Comparison of ENCODE assay signal across 8 cellular contexts in the genomic region with DNA sequence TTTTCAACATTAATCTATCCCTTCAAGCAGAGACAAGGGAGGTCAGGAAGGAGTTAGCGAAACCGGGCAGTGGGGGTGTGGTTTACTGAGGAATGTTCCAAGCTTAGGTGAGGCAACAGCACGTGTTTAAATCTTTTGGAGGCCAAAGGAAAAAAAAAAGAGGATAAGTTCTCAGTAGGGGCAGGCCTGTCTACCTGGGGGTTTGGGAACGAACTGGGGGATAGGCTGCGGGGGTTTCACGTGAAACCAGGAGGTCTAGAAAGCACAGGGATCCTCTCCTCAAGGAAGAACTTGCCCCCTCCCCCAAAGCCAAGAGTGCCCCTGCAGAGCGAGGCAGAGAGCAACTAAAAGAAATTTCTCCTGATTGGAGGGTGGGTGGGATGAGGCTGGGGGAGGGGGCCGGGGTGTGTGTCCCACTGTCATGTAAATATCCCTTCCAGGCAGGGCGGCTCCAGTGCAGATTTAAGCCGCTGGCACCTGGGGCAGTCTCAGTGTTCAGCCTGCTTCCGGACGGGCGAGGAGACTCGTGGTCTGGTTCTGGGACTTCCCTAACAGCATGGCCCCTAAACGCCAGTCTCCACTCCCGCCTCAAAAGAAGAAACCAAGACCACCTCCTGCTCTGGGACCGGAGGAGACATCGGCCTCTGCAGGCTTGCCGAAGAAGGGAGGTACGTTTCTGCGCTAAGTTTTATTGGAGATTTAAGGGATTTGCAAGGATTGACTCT. TPM values are rescaled to one million over a fixed set of nuclear protein-coding genes. Genes with fewer than 3 reads are reported as not detected.
DNase-seq lines count a peak whose midpoint lies in the region; ATAC-seq, FAIRE-seq and TF ChIP-seq lines count a peak whose summit lies in the region.

No MANE protein-coding gene starts in this region.

- H3K4me1 ChIP-seq in endothelial cell of umbilical vein (ENCODE audit: control insufficient read depth, extremely low read depth, insufficient read depth, low read length) (peaks cover 11% of the 10 kb centered on the region), mucosa of stomach (ENCODE audit: control insufficient read depth, insufficient read depth, low read length) (peaks cover 37% of the 10 kb centered on the region), upper lobe of left lung (peaks cover 38 to 60% (median 50%) of the 10 kb centered on the region in 4 donors)

- H3K9me3 ChIP-seq in endothelial cell of umbilical vein (replicated peaks; ENCODE audit: control insufficient read depth, insufficient read depth, low read length), result no peaks in the 10 kb centered on the region
- no peaks in the 10 kb centered on the region for H3K9me3 ChIP-seq in mucosa of stomach (ENCODE audit: control insufficient read depth, low read length)
- H3K9me3 ChIP-seq in upper lobe of left lung, result no peaks in the 10 kb centered on the region

- no peaks in the 10 kb centered on the region for H3K9me3 Mint-ChIP-seq in T-cell

- DNase-seq in ELR (ENCODE audit: low read depth) (peak; percentile 60), T-cell (peak in 1 of 34 experiments; percentile 10), endothelial cell of umbilical vein (ENCODE audit: low read depth, low spot score) (peak; percentile 16), upper lobe of left lung (peak in 1 of 2 donors; percentile 78), DMS114 treated with DMSO at 0.1 percent for 48 hours (lab: John Stamatoyannopoulos, UW; ENCODE audit: unreplicated experiment) (no peak), NCI-H748 (lab: John Stamatoyannopoulos, UW; ENCODE audit: unreplicated experiment) (no peak)

- peak; percentile 86 for FAIRE-seq in endothelial cell of umbilical vein (lab: Jason Lieb, UNC)

- peaks cover 10% of the 10 kb centered on the region for H3K79me2 ChIP-seq in endothelial cell of umbilical vein (ENCODE audit: control insufficient read depth, insufficient read depth, low read length)

- H3K4me1 Mint-ChIP-seq in T-cell, result peaks cover 48 to 57% (median 52%) of the 10 kb centered on the region in 3 donors

- H3K9ac ChIP-seq in endothelial cell of umbilical vein (replicated peaks; ENCODE audit: extremely low read depth, insufficient read depth, low read length), result peak overlapping the region; percentile 92
- peak overlapping the region; percentile 97 for H3K9ac ChIP-seq in mucosa of stomach (ENCODE audit: low read length)

- H3K27me3 ChIP-seq in endothelial cell of umbilical vein (ENCODE audit: control insufficient read depth in 2 of 2, insufficient read depth in 2 of 2, low read length in 2 of 2) (no peaks in the 10 kb centered on the region), mucosa of stomach (ENCODE audit: control insufficient read depth, insufficient read depth, low read length) (no peaks in the 10 kb centered on the region), upper lobe of left lung (no peaks in the 10 kb centered on the region)

- POLR2A ChIA-PET in T-cell (lab: Charles Lee), result interaction anchor here in 1 of 2 donors (0.6 kb wide), 1 partner anchor 12 kb away, joined by 3 read pairs; no protein-coding TSS in a partner anchor
- POLR2A ChIA-PET in endothelial cell of umbilical vein (lab: Charles Lee), result interaction anchor here (0.6 to 0.9 kb wide), 2 partner anchors 41 to 48 kb away, joined by 3 to 4 read pairs; no protein-coding TSS in a partner anchor

- H3K9me1 ChIP-seq in endothelial cell of umbilical vein (replicated peaks; ENCODE audit: control insufficient read depth, extremely low read depth, insufficient read depth, low read length), result no peaks in the 10 kb centered on the region

- H3K4me3 Mint-ChIP-seq in T-cell, result peak overlapping the region; percentile 89 to 98 (median 91)

- TF ChIP-seq POLR2A in endothelial cell of umbilical vein (IDR thresholded peaks at IDR 0.05; ENCODE audit: low read depth, low read length) (no peak), upper lobe of left lung (IDR thresholded peaks at IDR 0.05) (no peak)

- peak overlapping the region; percentile 59 for H2AFZ ChIP-seq in endothelial cell of umbilical vein (ENCODE audit: low read depth, low read length)

- peaks cover 4% of the 10 kb centered on the region for H3K36me3 Mint-ChIP-seq in T-cell

- no peak for TF ChIP-seq CTCF in endothelial cell of umbilical vein (IDR thresholded peaks at IDR 0.05; ENCODE audit: extremely low read depth in 1 of 2, insufficient read depth in 1 of 2, low read depth in 1 of 2, low read length in 2 of 2)
- TF ChIP-seq CTCF in upper lobe of left lung (IDR thresholded peaks at IDR 0.05), result no peak

- no peaks in the 10 kb centered on the region for H4K20me1 ChIP-seq in endothelial cell of umbilical vein (replicated peaks; ENCODE audit: control insufficient read depth, extremely low read depth, insufficient read depth, low read length)

- intact Hi-C loops in endothelial cell of umbilical vein (cut with micrococcal nuclease), result no loop called here

- peak overlapping the region; percentile 65 for H3K27ac ChIP-seq in endothelial cell of umbilical vein (ENCODE audit: insufficient read depth, low read depth, low read length)
- H3K27ac ChIP-seq in upper lobe of left lung, result peak overlapping the region; percentile 87 to 93 (median 90)

- peak overlapping the region; percentile 91 for H3K4me2 ChIP-seq in endothelial cell of umbilical vein (ENCODE audit: insufficient read depth, low read length)

- WGBS in upper lobe of left lung, 2 donors, result 2 to 4% methylated on average over 12 to 21 of the region's 21 CpGs

- dilution Hi-C loops in endothelial cell of umbilical vein (cut with MboI; ENCODE audit: extremely low pct_ligation_motif_present, low sequenced_read_pairs), result no loop called here

- H3K36me3 ChIP-seq in endothelial cell of umbilical vein (ENCODE audit: control insufficient read depth in 2 of 2, extremely low read depth in 1 of 2, insufficient read depth in 2 of 2, low read length in 2 of 2), result no peaks in the 10 kb centered on the region
- no peaks in the 10 kb centered on the region for H3K36me3 ChIP-seq in mucosa of stomach (ENCODE audit: control insufficient read depth, insufficient read depth, low read length)
- no peaks in the 10 kb centered on the region for H3K36me3 ChIP-seq in upper lobe of left lung

- H3K27ac Mint-ChIP-seq in T-cell, result peak overlapping the region; percentile 98 to 99

- H3K4me3 ChIP-seq in endothelial cell of umbilical vein (replicated peaks in 1 of 3; ENCODE audit: insufficient read depth in 1 of 3, low read depth in 1 of 3, low read length in 3 of 3) (peak overlapping the region; percentile 58 to 90 (median 87)), mucosa of stomach (ENCODE audit: low read length) (peak overlapping the region; percentile 72), upper lobe of left lung (peak overlapping the region; percentile 20 to 82 (median 68))

- no peak for TF ChIP-seq EP300 in upper lobe of left lung (IDR thresholded peaks at IDR 0.05)

- BruUV-seq in endothelial cell of umbilical vein (replicated peaks; lab: Mats Ljungman, UMichigan), result TSS peak; percentile 40

- CTCF ChIA-PET in T-cell (lab: Charles Lee), result interaction anchor here in 1 of 2 donors (0.5 to 1.6 kb wide), 2 partner anchors 25 to 41 kb away, joined by 3 to 4 read pairs; no protein-coding TSS in a partner anchor
- CTCF ChIA-PET in endothelial cell of umbilical vein (lab: Charles Lee), result interaction anchor here (0.7 to 1.7 kb wide), 5 partner anchors 17 to 87 kb away, joined by 3 to 10 read pairs (median 5); a partner anchor contains a TSS

- H3K27me3 Mint-ChIP-seq in T-cell, result no peaks in the 10 kb centered on the region

- ATAC-seq in HG03097 (IDR thresholded peaks at IDR 0.05; ENCODE audit: low FRiP score, unreplicated experiment) (peak; percentile 29), T-cell (replicated peaks in 1 of 4) (no peak), upper lobe of left lung (ENCODE audit: low FRiP score in 2 of 2) (peak; percentile 74 to 78)

RNA-seq across cellular contexts. Expression of a gene that starts 5.5 kb away (rescaled TPM):
- total RNA-seq in T-cell (100 to 1,000 TPM; 239 to 279 (median 252) TPM), endothelial cell of umbilical vein (448 and 483 TPM in 2 replicates), upper lobe of left lung (100 to 1,000 TPM in 4 of 6 donors, 10 to 100 TPM in 2; 73.3 to 222 (median 177) TPM)
- 61.1 and 96.9 TPM in 2 replicates for polyA plus RNA-seq in endothelial cell of umbilical vein
- polyA plus RNA-seq in endothelial cell of umbilical vein (2011; cell fraction: cytosol; rRNA removed), result 102 and 105 TPM in 2 replicates
- 97.8 and 153 TPM in 2 replicates for polyA plus RNA-seq in endothelial cell of umbilical vein (2011; cell fraction: nucleus; rRNA removed)
- 325 and 505 TPM in 2 replicates for polyA plus RNA-seq in endothelial cell of umbilical vein (2012)
- polyA minus RNA-seq in endothelial cell of umbilical vein, result 90.4 and 106 TPM in 2 replicates
- 487 TPM for polyA minus RNA-seq in endothelial cell of umbilical vein (2011; cell fraction: cytosol; rRNA and poly(A)+ RNA removed)
- polyA minus RNA-seq in endothelial cell of umbilical vein (2011; cell fraction: nucleus; rRNA and poly(A)+ RNA removed), result 47.0 and 61.7 TPM in 2 replicates

RNA-seq across cellular contexts. Expression of a gene that starts 18.8 kb away (rescaled TPM):
- total RNA-seq in T-cell (1 to 10 TPM; 2.1 to 4.3 (median 3.7) TPM), endothelial cell of umbilical vein (39.3 and 40.4 TPM in 2 replicates), upper lobe of left lung (10 to 100 TPM in 4 of 6 donors, 1 to 10 TPM in 2; 4.8 to 38.8 (median 14.0) TPM)
- polyA plus RNA-seq in endothelial cell of umbilical vein, result 27.0 and 29.5 TPM in 2 replicates
- polyA plus RNA-seq in endothelial cell of umbilical vein (2011; cell fraction: cytosol; rRNA removed), result 23.3 and 25.2 TPM in 2 replicates
- 78.3 and 78.6 TPM in 2 replicates for polyA plus RNA-seq in endothelial cell of umbilical vein (2011; cell fraction: nucleus; rRNA removed)
- 25.5 and 27.3 TPM in 2 replicates for polyA plus RNA-seq in endothelial cell of umbilical vein (2012)
- polyA minus RNA-seq in endothelial cell of umbilical vein, result 17.7 and 28.9 TPM in 2 replicates
- polyA minus RNA-seq in endothelial cell of umbilical vein (2011; cell fraction: cytosol; rRNA and poly(A)+ RNA removed), result 44.7 TPM
- polyA minus RNA-seq in endothelial cell of umbilical vein (2011; cell fraction: nucleus; rRNA and poly(A)+ RNA removed), result 13.8 and 18.9 TPM in 2 replicates

RNA-seq across cellular contexts. Expression of a gene that starts 26.9 kb away (rescaled TPM):
- 10 to 100 TPM in 2 of 5 donors, 1 to 10 TPM in 3; 4.1 to 10.5 (median 8.0) TPM for total RNA-seq in T-cell
- total RNA-seq in endothelial cell of umbilical vein, result 68.5 and 73.6 TPM in 2 replicates
- 82.6 and 88.5 TPM in 2 replicates for polyA plus RNA-seq in endothelial cell of umbilical vein
- polyA plus RNA-seq in endothelial cell of umbilical vein (2011; cell fraction: cytosol; rRNA removed), result 56.2 and 80.5 TPM in 2 replicates
- 74.6 and 80.8 TPM in 2 replicates for polyA plus RNA-seq in endothelial cell of umbilical vein (2011; cell fraction: nucleus; rRNA removed)
- 39.7 and 41.2 TPM in 2 replicates for polyA plus RNA-seq in endothelial cell of umbilical vein (2012)
- 32.9 and 45.3 TPM in 2 replicates for polyA minus RNA-seq in endothelial cell of umbilical vein
- polyA minus RNA-seq in endothelial cell of umbilical vein (2011; cell fraction: cytosol; rRNA and poly(A)+ RNA removed), result 181 TPM
- polyA minus RNA-seq in endothelial cell of umbilical vein (2011; cell fraction: nucleus; rRNA and poly(A)+ RNA removed), result 21.7 and 31.4 TPM in 2 replicates
- 100 to 1,000 TPM in 1 of 6 donors, 10 to 100 TPM in 5; 47.8 to 105 (median 76.8) TPM for total RNA-seq in upper lobe of left lung

RNA-seq across cellular contexts. Expression of a gene that starts 40.4 kb away (rescaled TPM):
- total RNA-seq in T-cell (10 to 100 TPM; 22.6 to 32.9 (median 31.4) TPM), endothelial cell of umbilical vein (28.8 and 31.1 TPM in 2 replicates), upper lobe of left lung (10 to 100 TPM; 21.7 to 70.1 (median 50.6) TPM)
- 62.0 and 86.1 TPM in 2 replicates for polyA plus RNA-seq in endothelial cell of umbilical vein
- polyA plus RNA-seq in endothelial cell of umbilical vein (2011; cell fraction: cytosol; rRNA removed), result 37.2 and 63.3 TPM in 2 replicates
- 18.7 and 18.9 TPM in 2 replicates for polyA plus RNA-seq in endothelial cell of umbilical vein (2011; cell fraction: nucleus; rRNA removed)
- polyA plus RNA-seq in endothelial cell of umbilical vein (2012), result 23.6 and 23.9 TPM in 2 replicates
- 22.3 and 32.5 TPM in 2 replicates for polyA minus RNA-seq in endothelial cell of umbilical vein
- 67.2 TPM for polyA minus RNA-seq in endothelial cell of umbilical vein (2011; cell fraction: cytosol; rRNA and poly(A)+ RNA removed)
- polyA minus RNA-seq in endothelial cell of umbilical vein (2011; cell fraction: nucleus; rRNA and poly(A)+ RNA removed), result 5.3 and 7.6 TPM in 2 replicates

Comparison
In these comparisons a context has a peak if more than half of its experiments do, and no peak if none do; other contexts are left out.
1. DNase-seq: peak in ELR (single experiment) and endothelial cell of umbilical vein (single experiment); none in DMS114 treated with DMSO at 0.1 percent for 48 hours (single experiment) and NCI-H748 (single experiment).
2. ATAC-seq: peak in HG03097 (single experiment) and upper lobe of left lung (2 of 2); none in T-cell (0 of 4).
3. Peak in every context shown above with its lines, with median percentiles within 50 percentile points of each other: H3K4me3 ChIP-seq.